12 cellular contexts compared by ENCODE assay signal in the genomic region with DNA sequence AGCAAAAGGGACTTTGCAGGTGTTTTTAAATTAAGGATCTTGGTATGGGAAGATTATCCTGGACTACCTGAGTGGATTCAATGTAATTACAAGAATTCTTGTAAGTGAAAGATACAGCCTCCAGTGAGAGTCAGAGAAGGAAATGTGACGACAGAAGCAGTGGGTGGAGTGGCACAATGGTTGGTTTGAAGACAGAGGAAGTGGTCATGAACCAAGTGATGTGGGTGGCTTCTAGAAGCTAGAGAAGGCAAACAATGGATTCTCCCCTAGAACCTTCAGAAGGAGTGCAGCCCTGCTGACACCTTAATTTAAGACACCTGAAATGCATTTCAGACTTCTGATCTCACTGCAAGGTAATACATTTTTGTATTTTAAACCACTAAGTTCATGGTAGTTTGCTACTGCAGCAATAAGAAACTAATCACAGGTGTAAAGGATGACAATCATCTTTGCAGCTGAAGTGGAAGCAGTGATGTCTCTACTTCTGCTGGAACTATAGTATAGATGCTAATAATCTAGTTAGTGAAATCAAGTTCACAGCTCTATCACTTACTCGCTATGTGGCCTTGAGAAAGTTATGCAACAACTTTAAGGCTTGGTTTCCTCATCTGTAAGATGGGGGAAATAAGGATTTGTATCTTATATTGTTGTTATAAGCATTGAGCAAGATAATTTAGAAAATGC.
DNase-seq lines count a peak whose midpoint lies in the region; ATAC-seq and FAIRE-seq lines count a peak whose summit lies in the region.
"Had no signal": no experiment of that assay in that cellular context is flagged by ENCODE, and none has a peak within 500 bp of the region (broad histone marks: within the 10 kb centered on the region; RNA-seq: fewer than 3 reads in every experiment).

No MANE protein-coding gene starts in this region.

- no peaks in the 10 kb centered on the region for H3K36me3 ChIP-seq in small intestine (ENCODE audit: control insufficient read depth in 2 of 2, insufficient read depth in 2 of 2, low read length in 2 of 2)

- peak overlapping the region; percentile 3 to 31 for H3K4me3 Mint-ChIP-seq in activated T-cell treated with anti-CD3 and anti-CD28 coated beads, Interleukin-2, amount 50 U/mL, for 72 hours
- H3K4me3 Mint-ChIP-seq: nephron had no signal

- peak; percentile 99 for ATAC-seq in activated T-cell treated with anti-CD3 and anti-CD28 coated beads, Interleukin-2, amount 50 U/mL, for 72 hours (replicated peaks in 1 of 2)
- ATAC-seq in HG02798 (IDR thresholded peaks at IDR 0.05; ENCODE audit: poor library complexity, unreplicated experiment), result no peak
- no peak for ATAC-seq in HG03175 (IDR thresholded peaks at IDR 0.05; ENCODE audit: unreplicated experiment)

- peaks cover 47% of the 10 kb centered on the region for H3K4me1 Mint-ChIP-seq in activated T-cell treated with anti-CD3 and anti-CD28 coated beads, Interleukin-2, amount 50 U/mL, for 72 hours (ENCODE audit: low read depth)
- H3K4me1 Mint-ChIP-seq: nephron had no signal

- intact Hi-C loops in posterior vena cava (cut with DNase I), result no loop called here

- H3K27me3 ChIP-seq in small intestine (ENCODE audit: control insufficient read depth in 2 of 2, insufficient read depth in 2 of 2, low read length in 2 of 2), result no peaks in the 10 kb centered on the region

- peak; percentile 32 for DNase-seq in activated CD4-positive, CD25-positive, alpha-beta regulatory T cell treated with anti-CD3 and anti-CD28 coated beads, Interleukin-2, amount 50 U/mL, for 72 hours
- peak; percentile 52 to 59 for DNase-seq in activated T-cell treated with anti-CD3 and anti-CD28 coated beads, Interleukin-2, amount 50 U/mL, for 72 hours
- peak; percentile 29 for DNase-seq in small intestine
- DNase-seq in stimulated activated CD8-positive, alpha-beta memory T cell treated with anti-CD3 and anti-CD28 coated beads, Interleukin-7, amount 100 ng/mL, for 48 hours (ENCODE audit: extremely low read depth in 1 of 2, low read depth in 1 of 2), result peak; percentile 15 to 51
- DNase-seq in NCI-H82 (lab: John Stamatoyannopoulos, UW), result no peak
- no peak for DNase-seq in posterior vena cava (ENCODE audit: low spot score)
- DNase-seq: DMS 273 treated with DMSO at 0.1 percent for 48 hours, NCI-H2227 treated with DMSO at 0.1 percent for 48 hours, SHP77 treated with DMSO at 0.1 percent for 48 hours had no signal

- H3K27me3 Mint-ChIP-seq in activated T-cell treated with anti-CD3 and anti-CD28 coated beads, Interleukin-2, amount 50 U/mL, for 72 hours (ENCODE audit: low read depth), result no peaks in the 10 kb centered on the region

- H3K36me3 Mint-ChIP-seq in activated T-cell treated with anti-CD3 and anti-CD28 coated beads, Interleukin-2, amount 50 U/mL, for 72 hours (ENCODE audit: insufficient read depth in 2 of 2), result no peaks in the 10 kb centered on the region

- peak overlapping the region; percentile 25 for H3K27ac Mint-ChIP-seq in activated T-cell treated with anti-CD3 and anti-CD28 coated beads, Interleukin-2, amount 50 U/mL, for 72 hours
- H3K27ac Mint-ChIP-seq: nephron had no signal

- peaks cover 2 to 12% of the 10 kb centered on the region in 2 donors for H3K4me1 ChIP-seq in small intestine (ENCODE audit: control insufficient read depth in 2 of 2, insufficient read depth in 1 of 2, low read depth in 1 of 2, low read length in 1 of 2)

- no peak overlapping the region for H3K27ac ChIP-seq in small intestine (ENCODE audit: low read depth in 1 of 2, low read length in 1 of 2)

- H3K4me3 ChIP-seq in small intestine (ENCODE audit: low read depth in 1 of 2, low read length in 2 of 2), result no peak overlapping the region

- H3K9me3 ChIP-seq in small intestine (ENCODE audit: control insufficient read depth, low read depth), result no peaks in the 10 kb centered on the region

- H3K9me3 Mint-ChIP-seq in activated T-cell treated with anti-CD3 and anti-CD28 coated beads, Interleukin-2, amount 50 U/mL, for 72 hours, result no peaks in the 10 kb centered on the region
- H3K9me3 Mint-ChIP-seq: nephron had no signal

- WGBS in small intestine, 3 donors, result 39 to 55% (median 41%) methylated on average over 2 of the region's 2 CpGs

- no peak for FAIRE-seq in small intestine (lab: Jason Lieb, UNC)

Comparison
In these comparisons a context has a peak if more than half of its experiments do, and no peak if none do; other contexts are left out.
1. DNase-seq: peak in activated CD4-positive, CD25-positive, alpha-beta regulatory T cell treated with anti-CD3 and anti-CD28 coated beads, Interleukin-2, amount 50 U/mL, for 72 hours (single experiment), activated T-cell treated with anti-CD3 and anti-CD28 coated beads, Interleukin-2, amount 50 U/mL, for 72 hours (2 of 2), small intestine (single experiment) and stimulated activated CD8-positive, alpha-beta memory T cell treated with anti-CD3 and anti-CD28 coated beads, Interleukin-7, amount 100 ng/mL, for 48 hours (2 of 2); none in NCI-H82 (single experiment) and posterior vena cava (single experiment).
2. ATAC-seq: peak in activated T-cell treated with anti-CD3 and anti-CD28 coated beads, Interleukin-2, amount 50 U/mL, for 72 hours (2 of 2); none in HG02798 (single experiment) and HG03175 (single experiment).